In the genomic region with DNA sequence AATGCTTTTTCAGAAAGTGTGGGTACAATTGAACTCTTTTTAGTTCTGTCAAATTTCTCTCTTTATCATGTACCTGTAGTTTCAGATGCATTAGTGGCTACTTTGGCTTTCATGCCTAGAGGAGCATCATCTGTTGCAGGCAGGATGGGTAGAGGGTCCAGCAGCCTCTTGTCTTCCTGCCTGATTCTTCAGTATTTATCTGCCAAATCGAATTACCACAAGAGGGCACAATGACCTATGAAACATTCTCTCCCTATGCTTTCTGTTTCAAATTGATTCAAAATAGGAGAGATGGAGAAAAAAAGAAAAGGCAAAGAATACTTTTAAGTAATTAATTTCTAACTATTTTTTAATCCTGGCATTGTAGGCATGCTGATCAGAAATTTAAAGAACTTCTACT, we compare ENCODE assay signal across 9 cellular contexts.
DNase-seq lines count a peak whose midpoint lies in the region; ATAC-seq and TF ChIP-seq lines count a peak whose summit lies in the region.
"Had no signal": no experiment of that assay in that cellular context is flagged by ENCODE, and none has a peak within 500 bp of the region (broad histone marks: within the 10 kb centered on the region; RNA-seq: fewer than 3 reads in every experiment).

No MANE protein-coding gene starts in this region.

- no TSS peak for BruUV-seq in IMR-90 (replicated peaks; lab: Mats Ljungman, UMichigan)

- dilution Hi-C loops in IMR-90 (cut with HindIII; ENCODE audit: low sequenced_read_pairs, unreplicated experiment): no loop called here

- no peaks in the 10 kb centered on the region for H3K79me1 ChIP-seq in IMR-90 (ENCODE audit: low read depth in 1 of 2, low read length in 2 of 2)

- H2AFZ ChIP-seq in IMR-90 (replicated peaks; ENCODE audit: low read length, poor library complexity): no peak overlapping the region

- CTCF ChIA-PET in IMR-90 (lab: Yijun Ruan, JAX): interaction anchor here (0.7 kb wide), 1 partner anchor 9 kb away, joined by 3 read pairs; no protein-coding TSS in a partner anchor

- H3K36me3 ChIP-seq in IMR-90 (ENCODE audit: control insufficient read depth, insufficient read depth, low read length): no peaks in the 10 kb centered on the region

- H3K9me1 ChIP-seq in IMR-90 (ENCODE audit: insufficient read depth, low read length): no peaks in the 10 kb centered on the region

- no peak overlapping the region for H2BK5ac ChIP-seq in IMR-90 (ENCODE audit: low read depth, low read length, poor library complexity, severe bottlenecking)

- H3K27ac Mint-ChIP-seq in naive thymus-derived CD8-positive, alpha-beta T cell: no peak overlapping the region
- H3K27ac Mint-ChIP-seq: naive B cell had no signal

- TF ChIP-seq CTCF in GM20000 (IDR thresholded peaks at IDR 0.05; ENCODE audit: extremely low read depth, missing control alignments) (no peak), IMR-90 (conservative IDR thresholded peaks at IDR 0.05; ENCODE audit: low read depth, low read length) (peak; percentile 32)

- POLR2A ChIA-PET in IMR-90 (lab: Charles Lee; ENCODE audit: unreplicated experiment): no interaction called here
- POLR2A ChIA-PET in naive thymus-derived CD8-positive, alpha-beta T cell (lab: Charles Lee): no interaction called here

- no CpG with 5 or more reads among the region's 1 CpG for whole genome bisulfite sequencing in IMR-90 (ENCODE audit: extremely low coverage in 2 of 2, insufficient read length in 1 of 2), 2 experiments

- H3K27me3 Mint-ChIP-seq in naive thymus-derived CD8-positive, alpha-beta T cell: peaks cover 0 to 11% (median 4%) of the 10 kb centered on the region in 5 donors
- H3K27me3 Mint-ChIP-seq: naive B cell had no signal

- no peak overlapping the region for H4K91ac ChIP-seq in IMR-90 (ENCODE audit: insufficient read depth, low read depth, low read length)

- H3K4ac ChIP-seq in IMR-90 (ENCODE audit: low read depth, low read length): no peak overlapping the region

- H3K36me3 Mint-ChIP-seq in naive thymus-derived CD8-positive, alpha-beta T cell: no peaks in the 10 kb centered on the region
- H3K36me3 Mint-ChIP-seq: naive B cell had no signal

- no peaks in the 10 kb centered on the region for H3K9me3 Mint-ChIP-seq in naive thymus-derived CD8-positive, alpha-beta T cell
- H3K9me3 Mint-ChIP-seq: naive B cell had no signal

- DNase-seq in G401 (ENCODE audit: low spot score) (peak; percentile 21), GM20000 (ENCODE audit: low spot score) (peak; percentile 13), IMR-90 (peak; percentile 16), RPMI8226 (peak; percentile 35), iPS-NIHi11 (ENCODE audit: low spot score) (peak; percentile 39), NK-92 (lab: John Stamatoyannopoulos, UW; ENCODE audit: unreplicated experiment) (no peak)
- no peak for DNase-seq in naive thymus-derived CD8-positive, alpha-beta T cell
- DNase-seq: naive B cell had no signal

- in situ Hi-C loops in G401 (cut with HindIII; ENCODE audit: low sequenced_read_pairs): no loop called here
- in situ Hi-C loops in IMR-90 (cut with MboI; ENCODE audit: low sequenced_read_pairs): no loop called here

- TF ChIP-seq POLR2A in IMR-90 (IDR thresholded peaks at IDR 0.05; ENCODE audit: low read depth, low read length): no peak

- no peak overlapping the region for H3K4me3 Mint-ChIP-seq in naive thymus-derived CD8-positive, alpha-beta T cell
- H3K4me3 Mint-ChIP-seq: naive B cell had no signal

- no peaks in the 10 kb centered on the region for H3K27me3 ChIP-seq in IMR-90 (ENCODE audit: control insufficient read depth, insufficient read depth, low read length)

- no peak overlapping the region for H3K56ac ChIP-seq in IMR-90 (ENCODE audit: extremely low read depth, insufficient read depth, low read length)

- no peaks in the 10 kb centered on the region for H3K4me1 Mint-ChIP-seq in naive thymus-derived CD8-positive, alpha-beta T cell
- H3K4me1 Mint-ChIP-seq: naive B cell had no signal

- H3K23ac ChIP-seq in IMR-90 (ENCODE audit: low read depth, low read length): no peak overlapping the region

- no peak overlapping the region for H2BK120ac ChIP-seq in IMR-90 (ENCODE audit: low read depth, low read length)

- H3K9ac ChIP-seq in IMR-90 (ENCODE audit: low read depth, low read length): no peak overlapping the region

- no peaks in the 10 kb centered on the region for H3K4me1 ChIP-seq in IMR-90 (ENCODE audit: control insufficient read depth, insufficient read depth, low read length)

- H3K18ac ChIP-seq in IMR-90 (ENCODE audit: low read depth, low read length): no peak overlapping the region

- H3K4me3 ChIP-seq in IMR-90 (ENCODE audit: insufficient read depth, low read depth, low read length): no peak overlapping the region

- H3K4me2 ChIP-seq in IMR-90 (ENCODE audit: low read depth, low read length): no peak overlapping the region

- no peak overlapping the region for H2BK20ac ChIP-seq in IMR-90 (ENCODE audit: low read depth, low read length)

- H3K27ac ChIP-seq in IMR-90 (ENCODE audit: insufficient read depth, low read length): no peak overlapping the region

- no peak overlapping the region for H4K5ac ChIP-seq in IMR-90 (ENCODE audit: low read depth, low read length)

- TF ChIP-seq RAD21 in IMR-90 (IDR thresholded peaks at IDR 0.05; ENCODE audit: low read length): peak; percentile 42

- no peaks in the 10 kb centered on the region for H4K20me1 ChIP-seq in IMR-90 (ENCODE audit: insufficient read depth, low read length)

- no peak overlapping the region for H3K14ac ChIP-seq in IMR-90 (replicated peaks; ENCODE audit: low read depth, low read length)

- H3K9me3 ChIP-seq in IMR-90 (ENCODE audit: control insufficient read depth, insufficient read depth, low read length): peaks cover 4% of the 10 kb centered on the region; the same call in 1 of the 2 replicates

- H4K8ac ChIP-seq in IMR-90 (ENCODE audit: low read depth in 2 of 2, low read length in 2 of 2): no peak overlapping the region

- no peak overlapping the region for H2AK9ac ChIP-seq in IMR-90 (replicated peaks; ENCODE audit: low read depth, low read length, poor library complexity)

- no peak for ATAC-seq in IMR-90 (ENCODE audit: low read depth)
- no peak for ATAC-seq in HG03139 (IDR thresholded peaks at IDR 0.05; ENCODE audit: unreplicated experiment)
- ATAC-seq in naive thymus-derived CD8-positive, alpha-beta T cell: no peak

- no peak overlapping the region for H2BK15ac ChIP-seq in IMR-90 (ENCODE audit: low read depth, low read length)

- H2AK5ac ChIP-seq in IMR-90 (ENCODE audit: low read depth, low read length): no peak overlapping the region

- intact Hi-C loops in IMR-90 (cut with micrococcal nuclease): loop anchor here (5.0 kb wide), 1 partner anchor 1438 kb away; the partner anchor contains the start of gene LRATD1

TF ChIP-seq in IMR-90, 13 proteins besides CTCF, POLR2A, EP300 and RAD21:
- TF ChIP-seq CEBPB (IDR thresholded peaks at IDR 0.05; ENCODE audit: low read depth, low read length) (no peak), RCOR1 (IDR thresholded peaks at IDR 0.05; ENCODE audit: insufficient replicate concordance, low read length) (no peak), CHD1 (IDR thresholded peaks at IDR 0.05; ENCODE audit: low read depth, low read length) (no peak), BHLHE40 (IDR thresholded peaks at IDR 0.05; ENCODE audit: low read depth, low read length) (no peak), RFX5 (IDR thresholded peaks at IDR 0.05; ENCODE audit: low read depth, low read length) (no peak), NFE2L2 (IDR thresholded peaks at IDR 0.05; ENCODE audit: low read depth, low read length) (no peak), MAFK (IDR thresholded peaks at IDR 0.05; ENCODE audit: low read depth, low read length) (no peak), FOS (IDR thresholded peaks at IDR 0.05; ENCODE audit: low read depth, low read length) (no peak), MAZ (IDR thresholded peaks at IDR 0.05; ENCODE audit: borderline replicate concordance, low read depth, low read length) (no peak), ELK1 (IDR thresholded peaks at IDR 0.05; ENCODE audit: borderline replicate concordance, low read depth, low read length) (no peak), MXI1 (IDR thresholded peaks at IDR 0.05; ENCODE audit: borderline replicate concordance, low read depth, low read length) (no peak), SMC3 (IDR thresholded peaks at IDR 0.05; ENCODE audit: low read depth, low read length) (no peak)
- TF ChIP-seq, protein P1, sequence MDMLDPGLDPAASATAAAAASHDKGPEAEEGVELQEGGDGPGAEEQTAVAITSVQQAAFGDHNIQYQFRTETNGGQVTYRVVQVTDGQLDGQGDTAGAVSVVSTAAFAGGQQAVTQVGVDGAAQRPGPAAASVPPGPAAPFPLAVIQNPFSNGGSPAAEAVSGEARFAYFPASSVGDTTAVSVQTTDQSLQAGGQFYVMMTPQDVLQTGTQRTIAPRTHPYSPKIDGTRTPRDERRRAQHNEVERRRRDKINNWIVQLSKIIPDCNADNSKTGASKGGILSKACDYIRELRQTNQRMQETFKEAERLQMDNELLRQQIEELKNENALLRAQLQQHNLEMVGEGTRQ (IDR thresholded peaks at IDR 0.05; ENCODE audit: low read depth, low read length): no peak
TF ChIP-seq in IMR-90: peak in this region for 0.

Comparison
In these comparisons a context has a peak if more than half of its experiments do, and no peak if none do; other contexts are left out.
1. DNase-seq: peak in G401 (single experiment), GM20000 (single experiment), IMR-90 (single experiment), RPMI8226 (single experiment) and iPS-NIHi11 (single experiment); none in NK-92 (single experiment) and naive thymus-derived CD8-positive, alpha-beta T cell (0 of 10).